In the genomic region with DNA sequence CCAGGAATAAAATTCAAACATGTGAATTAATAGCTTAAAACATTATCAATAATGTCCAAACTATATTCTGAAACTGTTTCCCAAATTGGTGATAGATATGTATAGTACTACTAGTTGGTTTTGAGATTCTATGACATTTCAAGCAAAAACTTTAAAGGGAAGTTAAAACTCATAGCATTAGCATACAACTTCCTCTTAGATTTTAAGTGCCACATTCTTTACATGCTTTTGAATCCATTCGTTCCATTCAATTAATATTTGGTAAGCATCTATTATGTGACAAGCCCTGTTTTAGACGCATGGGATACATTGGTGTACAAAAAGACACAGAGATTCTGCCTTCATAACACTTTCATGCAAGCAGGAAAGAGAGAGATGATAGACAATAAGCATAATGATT, we compare ENCODE assay signal across 22 cellular contexts. TPM values are rescaled to one million over a fixed set of nuclear protein-coding genes. Genes with fewer than 3 reads are reported as not detected.
DNase-seq lines count a peak whose midpoint lies in the region; ATAC-seq and TF ChIP-seq lines count a peak whose summit lies in the region.
"Had no signal": no experiment of that assay in that cellular context is flagged by ENCODE, and none has a peak within 500 bp of the region (broad histone marks: within the 10 kb centered on the region; RNA-seq: fewer than 3 reads in every experiment).

No MANE protein-coding gene starts in this region.

- no peaks in the 10 kb centered on the region for H3K9me3 Mint-ChIP-seq in activated CD4-positive, alpha-beta T cell treated with anti-CD3 and anti-CD28 coated beads, Interleukin-2, amount 10 ng/mL, durations not matched to agents 24 days and 14 days
- no peaks in the 10 kb centered on the region for H3K9me3 Mint-ChIP-seq in IgD-negative memory B cell
- H3K9me3 Mint-ChIP-seq in chondrocyte (ENCODE audit: low read depth) = no peaks in the 10 kb centered on the region
- H3K9me3 Mint-ChIP-seq in endodermal cell = no peaks in the 10 kb centered on the region

- peaks cover 98% of the 10 kb centered on the region for H3K36me3 ChIP-seq in endodermal cell (ENCODE audit: control insufficient read depth, insufficient read depth, low read length)

- no peak overlapping the region for H3K27ac ChIP-seq in endodermal cell (ENCODE audit: low read depth, low read length)
- H3K27ac ChIP-seq: right lobe of liver had no signal

- no peak for TF ChIP-seq CTCF in chondrocyte (IDR thresholded peaks at IDR 0.05)
- TF ChIP-seq CTCF in endodermal cell (conservative IDR thresholded peaks at IDR 0.05) = no peak

- no peaks in the 10 kb centered on the region for H3K9me3 ChIP-seq in endodermal cell (ENCODE audit: control insufficient read depth, low read length)
- H3K9me3 ChIP-seq: right lobe of liver had no signal

- no peak for DNase-seq in activated CD4-positive, alpha-beta T cell treated with anti-CD3 and anti-CD28 coated beads, Interleukin-2, amount 10 ng/mL, durations not matched to agents 24 days and 14 days
- no peak for DNase-seq in activated CD4-positive, alpha-beta T cell treated with anti-CD3 and anti-CD28 coated beads for 1 hour
- DNase-seq in chondrocyte (ENCODE audit: low spot score) (no peak), renal cortical epithelial cell (ENCODE audit: low read depth) (peak; percentile 68), endodermal cell (no peak)
- DNase-seq: activated CD4-positive, alpha-beta T cell treated with anti-CD3 and anti-CD28 coated beads for 48 hours; amniotic stem cell; caudate nucleus; effector CD4-positive, alpha-beta T cell; kidney; NCI-H187; NCI-H446 treated with DMSO at 0.1 percent for 48 hours; nucleus accumbens; right lobe of liver; SHP77; T1000 had no signal

- no peak for ATAC-seq in HG03521 (IDR thresholded peaks at IDR 0.05; ENCODE audit: unreplicated experiment)
- no peak for ATAC-seq in HG03139 (IDR thresholded peaks at IDR 0.05; ENCODE audit: unreplicated experiment)

- peaks cover 63% of the 10 kb centered on the region for H3K36me3 Mint-ChIP-seq in activated CD4-positive, alpha-beta T cell treated with anti-CD3 and anti-CD28 coated beads, Interleukin-2, amount 10 ng/mL, durations not matched to agents 24 days and 14 days (ENCODE audit: low read depth)
- H3K36me3 Mint-ChIP-seq in IgD-negative memory B cell = peaks cover 6% of the 10 kb centered on the region
- H3K36me3 Mint-ChIP-seq in chondrocyte (ENCODE audit: low read depth) = peaks cover 39% of the 10 kb centered on the region
- peaks cover 69% of the 10 kb centered on the region for H3K36me3 Mint-ChIP-seq in endodermal cell (ENCODE audit: low read depth)

- H3K4me3 ChIP-seq in endodermal cell (ENCODE audit: low read length) = no peak overlapping the region
- H3K4me3 ChIP-seq: right lobe of liver had no signal

- 97 to 100% methylated on average over 2 of the region's 2 CpGs for WGBS in endodermal cell (ENCODE audit: insufficient coverage in 1 of 2, insufficient read length in 1 of 2), 2 experiments

- no peak overlapping the region for H3K9ac ChIP-seq in endodermal cell (ENCODE audit: extremely low read depth, low read length, poor library complexity, severe bottlenecking)

- peak overlapping the region; percentile 45 for H3K27ac Mint-ChIP-seq in activated CD4-positive, alpha-beta T cell treated with anti-CD3 and anti-CD28 coated beads, Interleukin-2, amount 10 ng/mL, durations not matched to agents 24 days and 14 days
- peak overlapping the region; percentile 8 to 88 (median 30) for H3K27ac Mint-ChIP-seq in IgD-negative memory B cell
- H3K27ac Mint-ChIP-seq in chondrocyte (ENCODE audit: unreplicated experiment) = peak overlapping the region; percentile 28
- no peak overlapping the region for H3K27ac Mint-ChIP-seq in endodermal cell

- H3K27me3 Mint-ChIP-seq in activated CD4-positive, alpha-beta T cell treated with anti-CD3 and anti-CD28 coated beads, Interleukin-2, amount 10 ng/mL, durations not matched to agents 24 days and 14 days = no peaks in the 10 kb centered on the region
- H3K27me3 Mint-ChIP-seq in IgD-negative memory B cell = no peaks in the 10 kb centered on the region
- H3K27me3 Mint-ChIP-seq in chondrocyte (ENCODE audit: low read depth) = no peaks in the 10 kb centered on the region
- no peaks in the 10 kb centered on the region for H3K27me3 Mint-ChIP-seq in endodermal cell (ENCODE audit: insufficient read depth)

- H3K4me3 Mint-ChIP-seq in activated CD4-positive, alpha-beta T cell treated with anti-CD3 and anti-CD28 coated beads, Interleukin-2, amount 10 ng/mL, durations not matched to agents 24 days and 14 days = peak overlapping the region; percentile 6
- H3K4me3 Mint-ChIP-seq in IgD-negative memory B cell (peak overlapping the region in 3 of 4 donors; percentile 1 to 74 (median 3)), chondrocyte (ENCODE audit: unreplicated experiment) (no peak overlapping the region), endodermal cell (no peak overlapping the region)

- H3K4me1 ChIP-seq in endodermal cell (ENCODE audit: control insufficient read depth, insufficient read depth, low read length) = no peaks in the 10 kb centered on the region
- H3K4me1 ChIP-seq: right lobe of liver had no signal

- no peaks in the 10 kb centered on the region for H3K27me3 ChIP-seq in endodermal cell (ENCODE audit: control insufficient read depth, insufficient read depth, low read length, poor library complexity, severe bottlenecking)
- H3K27me3 ChIP-seq: right lobe of liver had no signal

- H3K4me1 Mint-ChIP-seq in activated CD4-positive, alpha-beta T cell treated with anti-CD3 and anti-CD28 coated beads, Interleukin-2, amount 10 ng/mL, durations not matched to agents 24 days and 14 days = peaks cover 29% of the 10 kb centered on the region
- peaks cover 13 to 23% (median 16%) of the 10 kb centered on the region in 3 donors for H3K4me1 Mint-ChIP-seq in IgD-negative memory B cell
- H3K4me1 Mint-ChIP-seq in chondrocyte (ENCODE audit: low read depth) = peaks cover 15% of the 10 kb centered on the region
- peaks cover 5% of the 10 kb centered on the region for H3K4me1 Mint-ChIP-seq in endodermal cell

- intact Hi-C loops in activated CD4-positive, alpha-beta T cell treated with anti-CD3 and anti-CD28 coated beads, Interleukin-2, amount 10 ng/mL, durations not matched to agents 24 days and 14 days (cut with micrococcal nuclease) = loop anchor here (10.0 kb wide), 1 partner anchor 485 kb away; the partner anchor contains the start of gene DTX4

RNA-seq across cellular contexts. Expression of gene PATL1, which starts 8.9 kb away (rescaled TPM):
- total RNA-seq in activated CD4-positive, alpha-beta T cell treated with anti-CD3 and anti-CD28 coated beads, Interleukin-2, amount 10 ng/mL, durations not matched to agents 24 days and 14 days = 72.4 and 76.1 TPM in 2 replicates
- polyA plus RNA-seq in IgD-negative memory B cell = 6.0 TPM
- total RNA-seq in chondrocyte (24.5 to 30.4 TPM (median 28.8 TPM) in 3 replicates), renal cortical epithelial cell (6.3 and 20.6 TPM in 2 replicates), endodermal cell (10 to 100 TPM; 41.0 to 45.7 TPM)
- 32.8 TPM for polyA plus RNA-seq in endodermal cell (2013, experiment 1 of 2)
- 29.4 TPM for polyA plus RNA-seq in endodermal cell (2013, experiment 2 of 2)

RNA-seq across cellular contexts. Expression of gene OSBP, which starts 44.4 kb away (rescaled TPM):
- total RNA-seq in activated CD4-positive, alpha-beta T cell treated with anti-CD3 and anti-CD28 coated beads, Interleukin-2, amount 10 ng/mL, durations not matched to agents 24 days and 14 days = 39.7 and 40.1 TPM in 2 replicates
- polyA plus RNA-seq in IgD-negative memory B cell = 15.3 TPM
- total RNA-seq in chondrocyte = 47.3 to 48.4 TPM (median 47.6 TPM) in 3 replicates
- 32.0 and 71.3 TPM in 2 replicates for total RNA-seq in renal cortical epithelial cell
- 10 to 100 TPM; 41.2 to 44.3 TPM for total RNA-seq in endodermal cell
- 29.1 TPM for polyA plus RNA-seq in endodermal cell (2013, experiment 1 of 2)
- polyA plus RNA-seq in endodermal cell (2013, experiment 2 of 2) = 28.9 TPM

RNA-seq across cellular contexts. Expression of gene OR10V1, which starts 53.7 kb away (rescaled TPM):
- not detected in 2 replicates for total RNA-seq in activated CD4-positive, alpha-beta T cell treated with anti-CD3 and anti-CD28 coated beads, Interleukin-2, amount 10 ng/mL, durations not matched to agents 24 days and 14 days
- polyA plus RNA-seq in IgD-negative memory B cell = not detected
- total RNA-seq in chondrocyte (not detected in 3 replicates), renal cortical epithelial cell (not detected in 2 replicates), endodermal cell (not detected)
- polyA plus RNA-seq in endodermal cell (2013, experiment 1 of 2) = not detected
- polyA plus RNA-seq in endodermal cell (2013, experiment 2 of 2) = not detected
- total RNA-seq: fibroblast of lung, kidney, mononuclear cell, right lobe of liver, subcutaneous adipose tissue had no signal
- polyA plus RNA-seq: fibroblast of lung had no signal

Comparison
In these comparisons a context has a peak if more than half of its experiments do, and no peak if none do; other contexts are left out.
1. H3K4me3 Mint-ChIP-seq: peak in activated CD4-positive, alpha-beta T cell treated with anti-CD3 and anti-CD28 coated beads, Interleukin-2, amount 10 ng/mL, durations not matched to agents 24 days and 14 days (single experiment) and IgD-negative memory B cell (3 of 4); none in chondrocyte (single experiment) and endodermal cell (single experiment).